17 cellular contexts compared by ENCODE assay signal in genomic region chr9:20240498-20240897, GRCh38.
"Had no signal": no experiment of that assay in that cellular context is flagged by ENCODE, and none has a peak within 500 bp of the region (broad histone marks: within the 10 kb centered on the region; RNA-seq: fewer than 3 reads in every experiment).

No MANE protein-coding gene starts in this region.

- H3K4me3 Mint-ChIP-seq: naive B cell had no signal

- FAIRE-seq: endometrium, frontal cortex had no signal

- DNase-seq: effector memory CD4-positive, alpha-beta T cell; heart left ventricle; hippocampal formation; left colon; left ventricle myocardium superior; mesendoderm; naive B cell; nucleus accumbens; ovary; sigmoid colon; stimulated activated CD4-positive, alpha-beta T cell treated with anti-CD3 and anti-CD28 coated beads, Interleukin-2, amount 100 ng/mL, for 24 hours; stimulated activated naive CD4-positive, alpha-beta T cell treated with Interleukin-2 at 50 U/mL for 16 hours; tibial artery; upper lobe of right lung had no signal

- H3K27ac Mint-ChIP-seq: naive B cell had no signal

- ATAC-seq: esophagus mucosa, heart left ventricle, left colon, left ventricle myocardium superior, upper lobe of right lung had no signal
